ENCODE assay signal across 9 cellular contexts in genomic region chr1:68346192-68346808, GRCh38.
DNase-seq lines count a peak whose midpoint lies in the region; ATAC-seq and TF ChIP-seq lines count a peak whose summit lies in the region.
"Had no signal": no experiment of that assay in that cellular context is flagged by ENCODE, and none has a peak within 500 bp of the region (broad histone marks: within the 10 kb centered on the region; RNA-seq: fewer than 3 reads in every experiment).

No MANE protein-coding gene starts in this region.

- TF ChIP-seq CTCF in GM13977 (IDR thresholded peaks at IDR 0.05; ENCODE audit: extremely low read depth, insufficient read depth, missing control alignments) (peak; percentile 39), Peyer's patch (IDR thresholded peaks at IDR 0.05) (peak in 5 of 6 experiments; percentile 18 to 39 (median 32))

- H3K27ac Mint-ChIP-seq in immature natural killer cell: no peak overlapping the region
- H3K27ac Mint-ChIP-seq: activated naive CD4-positive, alpha-beta T cell treated with anti-CD3 and anti-CD28 coated beads, Interleukin-2, amount 50 U/mL, for 24 hours had no signal

- H3K9me3 Mint-ChIP-seq in immature natural killer cell: peaks cover 0 to 6% (median 1%) of the 10 kb centered on the region in 6 donors
- H3K9me3 Mint-ChIP-seq: activated naive CD4-positive, alpha-beta T cell treated with anti-CD3 and anti-CD28 coated beads, Interleukin-2, amount 50 U/mL, for 24 hours had no signal

- TF ChIP-seq POLR2A in Peyer's patch (IDR thresholded peaks at IDR 0.05): no peak

- H3K4me3 Mint-ChIP-seq in immature natural killer cell: no peak overlapping the region
- H3K4me3 Mint-ChIP-seq: activated naive CD4-positive, alpha-beta T cell treated with anti-CD3 and anti-CD28 coated beads, Interleukin-2, amount 50 U/mL, for 24 hours had no signal

- no peak overlapping the region for H3K4me3 ChIP-seq in Peyer's patch

- intact Hi-C loops in posterior cingulate gyrus (cut with DNase I): loop anchor here (10.0 kb wide), 2 partner anchors 491 to 581 kb away; no protein-coding TSS in a partner anchor

- no peaks in the 10 kb centered on the region for H3K27me3 ChIP-seq in Peyer's patch

- no peak for ATAC-seq in HG02938 (IDR thresholded peaks at IDR 0.05; ENCODE audit: unreplicated experiment)

- H3K4me1 ChIP-seq in Peyer's patch: no peaks in the 10 kb centered on the region

- in situ Hi-C loops in GM13977 (cut with MboI; ENCODE audit: low pct_unique_long_range_greater_than_20kb, low sequenced_read_pairs, unreplicated experiment): loop anchor here (25.0 kb wide), 1 partner anchor 234 kb away; no protein-coding TSS in a partner anchor

- H3K36me3 ChIP-seq in Peyer's patch: no peaks in the 10 kb centered on the region

- peaks cover 0 to 2% of the 10 kb centered on the region in 2 donors for H3K4me1 Mint-ChIP-seq in immature natural killer cell
- H3K4me1 Mint-ChIP-seq: activated naive CD4-positive, alpha-beta T cell treated with anti-CD3 and anti-CD28 coated beads, Interleukin-2, amount 50 U/mL, for 24 hours had no signal

- no peaks in the 10 kb centered on the region for H3K9me3 ChIP-seq in Peyer's patch

- no peak overlapping the region for H3K27ac ChIP-seq in Peyer's patch

- DNase-seq in A172 (ENCODE audit: low spot score): peak; percentile 18
- peak; percentile 20 for DNase-seq in GM13977 (ENCODE audit: low spot score)
- no peak for DNase-seq in Peyer's patch
- DNase-seq in glomerular visceral epithelial cell (ENCODE audit: extremely low spot score): peak; percentile 24
- DNase-seq in posterior cingulate gyrus: no peak
- DNase-seq in immature natural killer cell: no peak
- DNase-seq in GM19240 (ENCODE audit: insufficient read length, low spot score): no peak

- H3K36me3 Mint-ChIP-seq in immature natural killer cell: no peaks in the 10 kb centered on the region
- H3K36me3 Mint-ChIP-seq: activated naive CD4-positive, alpha-beta T cell treated with anti-CD3 and anti-CD28 coated beads, Interleukin-2, amount 50 U/mL, for 24 hours had no signal

- H3K27me3 Mint-ChIP-seq in immature natural killer cell (ENCODE audit: low read depth in 3 of 3): peaks cover 0 to 2% (median 0%) of the 10 kb centered on the region in 3 donors

Comparison
In these comparisons a context has a peak if more than half of its experiments do, and no peak if none do; other contexts are left out.
1. DNase-seq: peak in A172 (single experiment), GM13977 (single experiment) and glomerular visceral epithelial cell (single experiment); none in Peyer's patch (0 of 3), posterior cingulate gyrus (0 of 10), immature natural killer cell (0 of 3) and GM19240 (single experiment).